Comparison of ENCODE assay signal across 2 cellular contexts in genomic region chrX:153880440-153880815, GRCh38.
TF ChIP-seq lines count a peak whose summit lies in the region.

No MANE protein-coding gene starts in this region.

TF ChIP-seq in SK-N-SH, 30 proteins besides CTCF, POLR2A, EP300 and RAD21 (continued from another document):
- TF ChIP-seq FOSL2 (IDR thresholded peaks at IDR 0.05; ENCODE audit: borderline replicate concordance, low read depth) (no peak), SIN3A (IDR thresholded peaks at IDR 0.05; ENCODE audit: borderline replicate concordance, low read depth, low read length) (no peak), FOXJ3 (CRISPR knock-in tag; IDR thresholded peaks at IDR 0.05) (no peak), EZH2phosphoT487 (IDR thresholded peaks at IDR 0.05; ENCODE audit: borderline replicate concordance, low read depth) (no peak), MAX (IDR thresholded peaks at IDR 0.05; ENCODE audit: low read depth) (no peak), FOXM1 (IDR thresholded peaks at IDR 0.05; ENCODE audit: low read depth) (no peak), RFX5 (IDR thresholded peaks at IDR 0.05; ENCODE audit: low read length) (no peak), POLR2AphosphoS5 (IDR thresholded peaks at IDR 0.05; ENCODE audit: low read depth, low read length) (no peak), ELF1 (IDR thresholded peaks at IDR 0.05) (no peak), IRF3 (IDR thresholded peaks at IDR 0.05; ENCODE audit: low read depth, low read length) (no peak), REST (IDR thresholded peaks at IDR 0.05; ENCODE audit: low read depth, low read length) (no peak), NRF1 (IDR thresholded peaks at IDR 0.05; ENCODE audit: low read depth, low read length) (no peak), NFIC (IDR thresholded peaks at IDR 0.05; ENCODE audit: borderline replicate concordance) (no peak), GATA2 (CRISPR knock-in tag; IDR thresholded peaks at IDR 0.05) (no peak), MXI1 (IDR thresholded peaks at IDR 0.05; ENCODE audit: low read depth, low read length) (no peak)

TF ChIP-seq in SK-N-SH treated with all-trans-retinoic acid at 6 μM for 48 hours, 23 proteins besides CTCF, POLR2A, EP300 and RAD21 (continued from another document):
- TF ChIP-seq CSRNP3 (CRISPR knock-in tag; IDR thresholded peaks at IDR 0.05) (no peak), GLIS3 (CRISPR knock-in tag; IDR thresholded peaks at IDR 0.05) (no peak), TSHZ2 (CRISPR knock-in tag; IDR thresholded peaks at IDR 0.05) (no peak), POU6F1 (CRISPR knock-in tag; IDR thresholded peaks at IDR 0.05; ENCODE audit: borderline replicate concordance, low read depth) (no peak), ISL1 (CRISPR knock-in tag; IDR thresholded peaks at IDR 0.05) (no peak), ZC3H10 (CRISPR knock-in tag; IDR thresholded peaks at IDR 0.05) (no peak), ZNF8 (CRISPR knock-in tag; IDR thresholded peaks at IDR 0.05) (no peak), OSR1 (CRISPR knock-in tag; IDR thresholded peaks at IDR 0.05) (no peak), TCF4 (CRISPR knock-in tag; IDR thresholded peaks at IDR 0.05; ENCODE audit: borderline replicate concordance) (no peak), ESRRG (CRISPR knock-in tag; IDR thresholded peaks at IDR 0.05) (no peak), SNAI2 (CRISPR knock-in tag; IDR thresholded peaks at IDR 0.05) (no peak), BACH2 (CRISPR knock-in tag; IDR thresholded peaks at IDR 0.05; ENCODE audit: borderline replicate concordance) (no peak)
